Comparison of ENCODE assay signal across 12 cellular contexts in genomic region chr6:34233867-34234266, GRCh38. TPM values are rescaled to one million over a fixed set of nuclear protein-coding genes. Genes with fewer than 3 reads are reported as not detected.
DNase-seq lines count a peak whose midpoint lies in the region; ATAC-seq lines count a peak whose summit lies in the region.
"Had no signal": no experiment of that assay in that cellular context is flagged by ENCODE, and none has a peak within 500 bp of the region (broad histone marks: within the 10 kb centered on the region; RNA-seq: fewer than 3 reads in every experiment).

No MANE protein-coding gene starts in this region.

- no peaks in the 10 kb centered on the region for H3K9me3 Mint-ChIP-seq in activated naive CD8-positive, alpha-beta T cell (ENCODE audit: low read depth)
- H3K9me3 Mint-ChIP-seq in activated naive CD8-positive, alpha-beta T cell treated with anti-CD3 and anti-CD28 coated beads, Interleukin-2, amount 50 U/mL, for 24 hours: no peaks in the 10 kb centered on the region
- H3K9me3 Mint-ChIP-seq in activated CD8-positive, alpha-beta T cell treated with anti-CD3 and anti-CD28 coated beads, Interleukin-2, amount 10 ng/mL, durations not matched to agents 7 days and 5 days (ENCODE audit: insufficient read depth): no peaks in the 10 kb centered on the region
- no peaks in the 10 kb centered on the region for H3K9me3 Mint-ChIP-seq in memory B cell

- CTCF ChIA-PET in activated CD8-positive, alpha-beta T cell treated with anti-CD3 and anti-CD28 coated beads, Interleukin-2, amount 10 ng/mL, durations not matched to agents 7 days and 5 days (lab: Charles Lee): interaction anchor here (0.6 kb wide), 1 partner anchor 1613 kb away, joined by 3 read pairs; no protein-coding TSS in a partner anchor

- H3K27me3 Mint-ChIP-seq in activated naive CD8-positive, alpha-beta T cell: no peaks in the 10 kb centered on the region
- H3K27me3 Mint-ChIP-seq in activated naive CD8-positive, alpha-beta T cell treated with anti-CD3 and anti-CD28 coated beads, Interleukin-2, amount 50 U/mL, for 24 hours: no peaks in the 10 kb centered on the region
- H3K27me3 Mint-ChIP-seq in activated CD8-positive, alpha-beta T cell treated with anti-CD3 and anti-CD28 coated beads, Interleukin-2, amount 10 ng/mL, durations not matched to agents 7 days and 5 days (ENCODE audit: low read depth): no peaks in the 10 kb centered on the region
- no peaks in the 10 kb centered on the region for H3K27me3 Mint-ChIP-seq in memory B cell

- no peak for DNase-seq in activated naive CD8-positive, alpha-beta T cell treated with anti-CD3 and anti-CD28 coated beads, Interleukin-2, amount 50 U/mL, for 24 hours
- no peak for DNase-seq in activated CD8-positive, alpha-beta T cell treated with anti-CD3 and anti-CD28 coated beads, Interleukin-2, amount 10 ng/mL, durations not matched to agents 7 days and 5 days
- DNase-seq in memory B cell (ENCODE audit: low spot score in 2 of 2) (no peak), superior temporal gyrus (ENCODE audit: extremely low spot score) (peak; percentile 7), hepatic stellate cell (ENCODE audit: low spot score) (no peak)
- DNase-seq in activated naive CD4-positive, alpha-beta T cell treated with anti-CD3 and anti-CD28 coated beads, Interleukin-2, amount 50 U/mL, for 16 hours: no peak
- DNase-seq: colonic mucosa; NCI-H146; NCI-H526 treated with DMSO at 0.1 percent for 48 hours; stimulated activated CD8-positive, alpha-beta memory T cell treated with anti-CD3 and anti-CD28 coated beads, Interleukin-4, amount 100 ng/mL, for 48 hours had no signal

- peaks cover 25% of the 10 kb centered on the region for H3K4me1 Mint-ChIP-seq in activated naive CD8-positive, alpha-beta T cell (ENCODE audit: low read depth)
- peaks cover 26% of the 10 kb centered on the region for H3K4me1 Mint-ChIP-seq in activated naive CD8-positive, alpha-beta T cell treated with anti-CD3 and anti-CD28 coated beads, Interleukin-2, amount 50 U/mL, for 24 hours
- H3K4me1 Mint-ChIP-seq in activated CD8-positive, alpha-beta T cell treated with anti-CD3 and anti-CD28 coated beads, Interleukin-2, amount 10 ng/mL, durations not matched to agents 7 days and 5 days (ENCODE audit: low read depth): peaks cover 22% of the 10 kb centered on the region
- peaks cover 15% of the 10 kb centered on the region for H3K4me1 Mint-ChIP-seq in memory B cell

- peak overlapping the region; percentile 27 for H3K4me3 Mint-ChIP-seq in activated naive CD8-positive, alpha-beta T cell
- no peak overlapping the region for H3K4me3 Mint-ChIP-seq in activated naive CD8-positive, alpha-beta T cell treated with anti-CD3 and anti-CD28 coated beads, Interleukin-2, amount 50 U/mL, for 24 hours
- H3K4me3 Mint-ChIP-seq in activated CD8-positive, alpha-beta T cell treated with anti-CD3 and anti-CD28 coated beads, Interleukin-2, amount 10 ng/mL, durations not matched to agents 7 days and 5 days: no peak overlapping the region
- no peak overlapping the region for H3K4me3 Mint-ChIP-seq in memory B cell

- peak overlapping the region; percentile 70 for H3K27ac Mint-ChIP-seq in activated naive CD8-positive, alpha-beta T cell
- H3K27ac Mint-ChIP-seq in activated naive CD8-positive, alpha-beta T cell treated with anti-CD3 and anti-CD28 coated beads, Interleukin-2, amount 50 U/mL, for 24 hours: no peak overlapping the region
- peak overlapping the region; percentile 48 for H3K27ac Mint-ChIP-seq in activated CD8-positive, alpha-beta T cell treated with anti-CD3 and anti-CD28 coated beads, Interleukin-2, amount 10 ng/mL, durations not matched to agents 7 days and 5 days
- H3K27ac Mint-ChIP-seq in memory B cell: peak overlapping the region; percentile 76

- ATAC-seq in activated naive CD8-positive, alpha-beta T cell treated with anti-CD3 and anti-CD28 coated beads, Interleukin-2, amount 50 U/mL, for 24 hours: no peak
- ATAC-seq in activated CD8-positive, alpha-beta T cell treated with anti-CD3 and anti-CD28 coated beads, Interleukin-2, amount 10 ng/mL, durations not matched to agents 7 days and 5 days: no peak
- ATAC-seq in memory B cell (ENCODE audit: low read depth) (no peak), HG03571 (IDR thresholded peaks at IDR 0.05; ENCODE audit: unreplicated experiment) (no peak)

- POLR2A ChIA-PET in activated CD8-positive, alpha-beta T cell treated with anti-CD3 and anti-CD28 coated beads, Interleukin-2, amount 10 ng/mL, durations not matched to agents 7 days and 5 days (lab: Charles Lee): interaction anchor here (1.2 kb wide), 1 partner anchor 10 kb away, joined by 5 read pairs; no protein-coding TSS in a partner anchor

- peaks cover 2% of the 10 kb centered on the region for H3K36me3 Mint-ChIP-seq in activated naive CD8-positive, alpha-beta T cell
- peaks cover 7% of the 10 kb centered on the region for H3K36me3 Mint-ChIP-seq in activated naive CD8-positive, alpha-beta T cell treated with anti-CD3 and anti-CD28 coated beads, Interleukin-2, amount 50 U/mL, for 24 hours (ENCODE audit: low read depth)
- H3K36me3 Mint-ChIP-seq in activated CD8-positive, alpha-beta T cell treated with anti-CD3 and anti-CD28 coated beads, Interleukin-2, amount 10 ng/mL, durations not matched to agents 7 days and 5 days (ENCODE audit: low read depth): peaks cover 7% of the 10 kb centered on the region
- H3K36me3 Mint-ChIP-seq in memory B cell: no peaks in the 10 kb centered on the region

RNA-seq across cellular contexts. Expression of gene HMGA1, which starts 2.8 kb away (rescaled TPM):
- 100 to 1,000 TPM; 300 to 308 TPM for total RNA-seq in activated CD8-positive, alpha-beta T cell treated with anti-CD3 and anti-CD28 coated beads, Interleukin-2, amount 10 ng/mL, durations not matched to agents 7 days and 5 days

RNA-seq across cellular contexts. Expression of gene SMIM29, which starts 14.9 kb away (rescaled TPM):
- total RNA-seq in activated CD8-positive, alpha-beta T cell treated with anti-CD3 and anti-CD28 coated beads, Interleukin-2, amount 10 ng/mL, durations not matched to agents 7 days and 5 days: 10 to 100 TPM; 21.3 to 26.7 TPM
